ENCODE assay signal across 1 cellular context in genomic region chr6:129695373-129696027, GRCh38.
A peak's percentile ranks its signal among the peaks of the same experiment; 100 is the strongest.
TF ChIP-seq lines count a peak whose summit lies in the region.

No MANE protein-coding gene starts in this region.

TF ChIP-seq in GM12878, 131 proteins besides CTCF, POLR2A, EP300 and RAD21 (continued from another document and continues in another):
- TF ChIP-seq ZBTB11 (CRISPR knock-in tag; IDR thresholded peaks at IDR 0.05) (no peak), CHD4 (IDR thresholded peaks at IDR 0.05) (no peak), ZNF384 (IDR thresholded peaks at IDR 0.05; ENCODE audit: borderline replicate concordance, low read depth, low read length) (no peak), ATF3 (IDR thresholded peaks at IDR 0.05; ENCODE audit: borderline replicate concordance, extremely low read depth, low read depth, low read length) (no peak), JUNB (IDR thresholded peaks at IDR 0.05) (peak; percentile 74), BACH1 (IDR thresholded peaks at IDR 0.05; ENCODE audit: borderline replicate concordance) (no peak), CBX3 (IDR thresholded peaks at IDR 0.05; ENCODE audit: borderline replicate concordance, low read depth) (no peak), LARP7 (IDR thresholded peaks at IDR 0.05) (no peak), IRF4 (IDR thresholded peaks at IDR 0.05; ENCODE audit: low read depth, low read length) (no peak), DPF2 (IDR thresholded peaks at IDR 0.05) (0 out of 2 replicates have a peak, but pooled peaks have one; percentile 24), ZBTB33 (IDR thresholded peaks at IDR 0.05) (no peak), NR2C1 (IDR thresholded peaks at IDR 0.05) (no peak), NFIC (IDR thresholded peaks at IDR 0.05; ENCODE audit: low read depth, low read length) (peak; percentile 89), SUPT20H (IDR thresholded peaks at IDR 0.05; ENCODE audit: borderline replicate concordance, control insufficient read depth, low read depth, low read length) (no peak), CREB1 (IDR thresholded peaks at IDR 0.05; ENCODE audit: low read depth) (peak; percentile 40; the same call in 1 of the 2 replicates), CUX1 (IDR thresholded peaks at IDR 0.05; ENCODE audit: insufficient replicate concordance, low read depth, low read length) (peak; percentile 39), FOS (IDR thresholded peaks at IDR 0.05; ENCODE audit: borderline replicate concordance, extremely low read depth, insufficient read length) (no peak), KAT2A (conservative IDR thresholded peaks at IDR 0.05; ENCODE audit: control insufficient read depth, low read depth, low read length) (no peak), SP1 (IDR thresholded peaks at IDR 0.05; ENCODE audit: low read depth, low read length) (no peak), IKZF1 (conservative IDR thresholded peaks at IDR 0.05) (peak; percentile 60), YBX1 (IDR thresholded peaks at IDR 0.05) (no peak), CHD1 (IDR thresholded peaks at IDR 0.05; ENCODE audit: low read depth, low read length) (no peak), POU2F2 (IDR thresholded peaks at IDR 0.05; ENCODE audit: borderline replicate concordance, low read depth, low read length) (no peak), EZH2 (IDR thresholded peaks at IDR 0.05; ENCODE audit: borderline replicate concordance, control insufficient read depth, low read depth, low read length) (no peak), TCF7 (IDR thresholded peaks at IDR 0.05; ENCODE audit: borderline replicate concordance) (peak; percentile 95), HSF1 (IDR thresholded peaks at IDR 0.05; ENCODE audit: low read depth, low read length) (no peak), REST (IDR thresholded peaks at IDR 0.05; ENCODE audit: low read depth, low read length) (no peak), NRF1 (conservative IDR thresholded peaks at IDR 0.05; ENCODE audit: low read depth, low read length) (no peak), PRDM15 (CRISPR knock-in tag; IDR thresholded peaks at IDR 0.05) (no peak), ASH2L (IDR thresholded peaks at IDR 0.05; ENCODE audit: borderline replicate concordance, low read depth) (no peak), ZNF687 (IDR thresholded peaks at IDR 0.05) (no peak)
